In genomic region chr10:103168436-103168835, GRCh38 we compare ENCODE assay signal across 16 cellular contexts. TPM values are rescaled to one million over a fixed set of nuclear protein-coding genes. Genes with fewer than 3 reads are reported as not detected.
DNase-seq lines count a peak whose midpoint lies in the region; ATAC-seq, FAIRE-seq and TF ChIP-seq lines count a peak whose summit lies in the region.
"Had no signal": no experiment of that assay in that cellular context is flagged by ENCODE, and none has a peak within 500 bp of the region (broad histone marks: within the 10 kb centered on the region; RNA-seq: fewer than 3 reads in every experiment).

No MANE protein-coding gene starts in this region.

- no peaks in the 10 kb centered on the region for H3K9me3 ChIP-seq in keratinocyte (ENCODE audit: control insufficient read depth, low read depth, low read length)
- no peaks in the 10 kb centered on the region for H3K9me3 ChIP-seq in stomach
- H3K9me3 ChIP-seq: colonic mucosa, uterus had no signal

- H3K9ac ChIP-seq in keratinocyte (ENCODE audit: control insufficient read depth, extremely low read depth, insufficient read depth, low read length): peak overlapping the region; percentile 40

- DNase-seq in AG10803 (ENCODE audit: low read depth) (peak; percentile 37), LoVo (ENCODE audit: low spot score) (peak; percentile 63), choroid plexus epithelial cell (ENCODE audit: low read depth) (peak; percentile 79), keratinocyte (ENCODE audit: low read depth, low spot score) (peak; percentile 35), stomach (no peak)
- DNase-seq in activated effector memory CD4-positive, alpha-beta T cell treated with Interleukin-2 at 50 U/mL for 16 hours: no peak
- DNase-seq: activated CD4-positive, alpha-beta memory T cell treated with anti-CD3 and anti-CD28 coated beads, Interleukin-2, amount 10 ng/mL, durations not matched to agents 7 days and 5 days; activated T-cell treated with anti-CD3 and anti-CD28 coated beads, Interleukin-2, amount 50 U/mL, for 48 hours; colonic mucosa; COR-L47; MM.1S; naive B cell; NCI-H748 treated with DMSO at 0.1 percent for 48 hours; uterus had no signal

- peaks cover 0 to 5% of the 10 kb centered on the region in 2 experiments for H3K36me3 ChIP-seq in keratinocyte (ENCODE audit: control insufficient read depth in 2 of 2, extremely low read depth in 1 of 2, insufficient read depth in 2 of 2, low read length in 2 of 2)
- H3K36me3 ChIP-seq in stomach: peaks cover 24 to 92% (median 85%) of the 10 kb centered on the region in 4 donors
- H3K36me3 ChIP-seq: colonic mucosa, uterus had no signal

- no peak for TF ChIP-seq POLR2A in stomach (IDR thresholded peaks at IDR 0.05)

- ATAC-seq in HG02763 (IDR thresholded peaks at IDR 0.05; ENCODE audit: unreplicated experiment) (no peak), HG03135 (IDR thresholded peaks at IDR 0.05; ENCODE audit: unreplicated experiment) (no peak)

- intact Hi-C loops in stomach (cut with DNase I; ENCODE audit: low total_unique reads): no loop called here

- H3K9me1 ChIP-seq in keratinocyte (ENCODE audit: control insufficient read depth, extremely low read depth, insufficient read depth, low read length): no peaks in the 10 kb centered on the region

- H3K4me3 ChIP-seq in AG10803 (ENCODE audit: low read length) (no peak overlapping the region), choroid plexus epithelial cell (ENCODE audit: low read depth, low read length) (no peak overlapping the region), keratinocyte (ENCODE audit: control insufficient read depth in 2 of 3, extremely low read depth in 1 of 3, insufficient read depth in 2 of 3, low read depth in 1 of 3, low read length in 3 of 3) (no peak overlapping the region), stomach (no peak overlapping the region)
- H3K4me3 ChIP-seq: colonic mucosa, uterus had no signal

- FAIRE-seq in keratinocyte (lab: Jason Lieb, UNC): peak; percentile 75

- no peak overlapping the region for H2AFZ ChIP-seq in keratinocyte (ENCODE audit: control insufficient read depth, low read length)

- H3K4me2 ChIP-seq in keratinocyte (ENCODE audit: control insufficient read depth, extremely low read depth, insufficient read depth, low read depth, low read length): peak overlapping the region; percentile 51

- H3K4me1 ChIP-seq in keratinocyte (ENCODE audit: control insufficient read depth, extremely low read depth, insufficient read depth, low read length) (peaks cover 34% of the 10 kb centered on the region), stomach (peaks cover 0 to 28% (median 5%) of the 10 kb centered on the region in 4 donors)
- H3K4me1 ChIP-seq: colonic mucosa, uterus had no signal

- no peaks in the 10 kb centered on the region for H4K20me1 ChIP-seq in keratinocyte (ENCODE audit: control insufficient read depth, extremely low read depth, insufficient read depth, low read length)

- TF ChIP-seq EP300 in stomach (IDR thresholded peaks at IDR 0.05): no peak

- H3K27me3 ChIP-seq in keratinocyte (ENCODE audit: control insufficient read depth, extremely low read depth, insufficient read depth, low read length) (no peaks in the 10 kb centered on the region), stomach (no peaks in the 10 kb centered on the region)
- H3K27me3 ChIP-seq: colonic mucosa, uterus had no signal

- H3K79me2 ChIP-seq in keratinocyte (ENCODE audit: control insufficient read depth, insufficient read depth, low read length): peaks cover 8% of the 10 kb centered on the region

- H3K27ac ChIP-seq in keratinocyte (ENCODE audit: control insufficient read depth, insufficient read depth, low read length) (peak overlapping the region; percentile 56), stomach (no peak overlapping the region)
- H3K27ac ChIP-seq: colonic mucosa, uterus had no signal

- dilution Hi-C loops in keratinocyte (cut with MboI; ENCODE audit: extremely low pct_ligation_motif_present, low sequenced_read_pairs): no loop called here

- TF ChIP-seq CTCF in AG10803 (conservative IDR thresholded peaks at IDR 0.05; ENCODE audit: low read length): no peak
- no peak for TF ChIP-seq CTCF in choroid plexus epithelial cell (conservative IDR thresholded peaks at IDR 0.05; ENCODE audit: low read depth, low read length)
- TF ChIP-seq CTCF in keratinocyte (optimal IDR thresholded peaks at IDR 0.05 in 1 of 3, IDR thresholded peaks at IDR 0.05 in 1 of 3, conservative IDR thresholded peaks at IDR 0.05 in 1 of 3; ENCODE audit: extremely low read depth in 1 of 3, insufficient read depth in 2 of 3, low read length in 3 of 3): no peak
- TF ChIP-seq CTCF in stomach (IDR thresholded peaks at IDR 0.05): no peak

RNA-seq across cellular contexts. Expression of gene NT5C2, which starts 24.6 kb away (rescaled TPM):
- 56.8 to 88.6 TPM (median 62.8 TPM) in 3 replicates for polyA plus RNA-seq in keratinocyte
- polyA plus RNA-seq in keratinocyte (2011; ENCODE audit: low read depth): 64.9 TPM
- polyA plus RNA-seq in keratinocyte (2011; cell fraction: cytosol; rRNA removed): 42.7 and 84.9 TPM in 2 replicates
- polyA plus RNA-seq in keratinocyte (2011; cell fraction: nucleus; rRNA removed): 64.1 and 77.8 TPM in 2 replicates
- polyA plus RNA-seq in keratinocyte (2012; ENCODE audit: low replicate concordance): 32.6 and 58.1 TPM in 2 replicates
- 31.4 to 54.9 TPM (median 37.2 TPM) in 3 replicates for polyA minus RNA-seq in keratinocyte
- polyA minus RNA-seq in keratinocyte (2011; cell fraction: cytosol; rRNA and poly(A)+ RNA removed): 22.1 TPM
- 31.4 and 83.2 TPM in 2 replicates for polyA minus RNA-seq in keratinocyte (2011; cell fraction: nucleus; rRNA and poly(A)+ RNA removed)
- total RNA-seq in stomach: 100 to 1,000 TPM in 1 of 5 donors, 10 to 100 TPM in 4; 20.0 to 176 (median 87.5) TPM
- polyA plus RNA-seq in stomach: 10 to 100 TPM; 21.8 to 37.9 (median 33.3) TPM

Comparison
In these comparisons a context has a peak if more than half of its experiments do, and no peak if none do; other contexts are left out.
1. DNase-seq: peak in AG10803 (single experiment), LoVo (single experiment), choroid plexus epithelial cell (single experiment) and keratinocyte (single experiment); none in stomach (single experiment) and activated effector memory CD4-positive, alpha-beta T cell treated with Interleukin-2 at 50 U/mL for 16 hours (single experiment).